ENCODE assay signal across 18 cellular contexts in genomic region chr2:74099271-74099670, GRCh38.
"Had no signal": no experiment of that assay in that cellular context is flagged by ENCODE, and none has a peak within 500 bp of the region (broad histone marks: within the 10 kb centered on the region; RNA-seq: fewer than 3 reads in every experiment).

No MANE protein-coding gene starts in this region.

- FAIRE-seq: RCC 7860 had no signal

- H3K27ac ChIP-seq: brain microvascular endothelial cell, cardiac muscle cell had no signal

- DNase-seq: activated CD4-positive, alpha-beta memory T cell treated with anti-CD3 and anti-CD28 coated beads for 36 hours; activated CD4-positive, alpha-beta T cell treated with anti-CD3 and anti-CD28 coated beads for 48 hours; activated CD4-positive, CD25-positive, alpha-beta regulatory T cell treated with anti-CD3 and anti-CD28 coated beads, Interleukin-2, amount 50 U/mL, for 72 hours; activated naive CD8-positive, alpha-beta T cell treated with anti-CD3 and anti-CD28 coated beads for 36 hours; activated T-cell treated with anti-CD3 and anti-CD28 coated beads, Interleukin-2, amount 50 U/mL, for 4 hours; brain microvascular endothelial cell; KG1; NCI-H1048; NCI-H146; NCI-H187 treated with DMSO at 0.1 percent for 48 hours; NCI-H2081 treated with DMSO at 0.1 percent for 48 hours; NCI-H446; NCI-H524; PC-3; SHP77 treated with DMSO at 0.1 percent for 48 hours had no signal

- H3K27me3 ChIP-seq: brain microvascular endothelial cell, cardiac muscle cell had no signal

- ATAC-seq: WTC11 had no signal

- H3K4me3 ChIP-seq: cardiac muscle cell had no signal
